In the genomic region with DNA sequence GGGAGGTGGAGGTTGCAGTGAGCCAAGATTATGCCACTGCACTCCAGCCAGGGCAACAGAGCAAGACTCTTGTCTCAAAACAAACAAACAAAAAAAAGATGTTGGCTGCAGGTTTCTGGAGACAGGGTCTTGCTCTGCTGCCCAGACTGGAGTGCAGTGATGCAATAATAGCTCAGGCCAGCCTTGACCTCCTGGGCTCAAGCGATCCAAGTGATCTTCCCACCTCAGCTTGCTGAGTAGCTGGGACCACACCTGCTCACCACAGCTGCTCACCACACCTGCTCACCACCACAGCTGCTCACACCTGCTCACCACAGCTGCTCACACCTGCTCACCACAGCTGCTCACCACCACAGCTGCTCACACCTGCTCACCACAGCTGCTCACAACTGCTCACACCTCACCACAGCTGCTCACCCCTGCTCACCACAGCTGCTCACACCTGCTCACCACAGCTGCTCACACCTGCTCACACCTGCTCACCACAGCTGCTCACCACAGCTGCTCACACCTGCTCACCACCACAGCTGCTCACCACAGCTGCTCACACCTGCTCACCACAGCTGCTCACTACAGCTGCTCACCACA, we compare ENCODE assay signal across 8 cellular contexts. TPM values are rescaled to one million over a fixed set of nuclear protein-coding genes. Genes with fewer than 3 reads are reported as not detected.
A peak's percentile ranks its signal among the peaks of the same experiment; 100 is the strongest.
DNase-seq lines count a peak whose midpoint lies in the region; ATAC-seq and TF ChIP-seq lines count a peak whose summit lies in the region.
"Not testable (repeated sequence)": the region's sequence is repeated elsewhere in the genome, so short reads cannot be mapped to it uniquely, and the experiment has no call there.
"Had no signal": no experiment of that assay in that cellular context is flagged by ENCODE, and none has a peak within 500 bp of the region (broad histone marks: within the 10 kb centered on the region; RNA-seq: fewer than 3 reads in every experiment).

No MANE protein-coding gene starts in this region.

- H3K27me3 Mint-ChIP-seq in Caco-2 (ENCODE audit: insufficient read depth, unreplicated experiment); activated CD4-positive, alpha-beta T cell treated with anti-CD3 and anti-CD28 coated beads, Interleukin-2, amount 10 ng/mL, durations not matched to agents 24 days and 14 days; activated T-helper 17 cell treated with anti-CD3 and anti-CD28 coated beads, Interleukin-2, amount 50 U/mL, for 72 hours; central memory CD8-positive, alpha-beta T cell; stimulated activated memory B cell treated with anti-CD40 and anti-IgM and Interleukin-4, amounts not matched to agents 10 μg/mL and 1 μg/mL and 100 μg/mL, for 72 hours: not testable (repeated sequence)

- H3K4me3 ChIP-seq in Caco-2 (ENCODE audit: low read depth, low read length); OCI-LY7 (ENCODE audit: low read depth, low read length, poor library complexity, severe bottlenecking); lower lobe of right lung: not testable (repeated sequence)

- H2AFZ ChIP-seq in OCI-LY7 (ENCODE audit: low read length), result not testable (repeated sequence)

- not testable (repeated sequence) for H4K20me1 ChIP-seq in OCI-LY7 (ENCODE audit: insufficient read depth, low read length)

- TF ChIP-seq CTCF in Caco-2 (IDR thresholded peaks at IDR 0.05; ENCODE audit: insufficient read depth in 1 of 2, low read depth in 1 of 2, low read length in 1 of 2, severe bottlenecking in 1 of 2, unreplicated experiment in 1 of 2); OCI-LY7 (conservative IDR thresholded peaks at IDR 0.05; ENCODE audit: low read length); lower lobe of right lung (IDR thresholded peaks at IDR 0.05): not testable (repeated sequence)

- not testable (repeated sequence) for BruUV-seq in Caco-2 (replicated peaks; lab: Mats Ljungman, UMichigan); OCI-LY7 (replicated peaks; lab: Mats Ljungman, UMichigan)

- DNase-seq in Caco-2; OCI-LY7 (ENCODE audit: low spot score); activated CD4-positive, alpha-beta T cell treated with anti-CD3 and anti-CD28 coated beads, Interleukin-2, amount 10 ng/mL, durations not matched to agents 24 days and 14 days: not testable (repeated sequence)
- DNase-seq in central memory CD8-positive, alpha-beta T cell (ENCODE audit: low spot score in 2 of 2), result peak in 1 of 2 donors; percentile 34
- DNase-seq in lower lobe of right lung, result peak; percentile 7

- ATAC-seq in activated T-helper 17 cell treated with anti-CD3 and anti-CD28 coated beads, Interleukin-2, amount 50 U/mL, for 72 hours (replicated peaks); lower lobe of right lung; stimulated activated memory B cell treated with anti-CD40 and anti-IgM and Interleukin-4, amounts not matched to agents 10 μg/mL and 1 μg/mL and 100 μg/mL, for 72 hours: not testable (repeated sequence)
- ATAC-seq in central memory CD8-positive, alpha-beta T cell (replicated peaks; ENCODE audit: extremely low read depth, poor library complexity, severe bottlenecking), result peak; percentile 42

- H3K79me2 ChIP-seq in OCI-LY7 (ENCODE audit: insufficient read depth, low read depth, low read length), result not testable (repeated sequence)

- H3K9me3 Mint-ChIP-seq in Caco-2 (ENCODE audit: unreplicated experiment); activated T-helper 17 cell treated with anti-CD3 and anti-CD28 coated beads, Interleukin-2, amount 50 U/mL, for 72 hours; stimulated activated memory B cell treated with anti-CD40 and anti-IgM and Interleukin-4, amounts not matched to agents 10 μg/mL and 1 μg/mL and 100 μg/mL, for 72 hours: not testable (repeated sequence)
- peaks cover 13% of the 10 kb centered on the region for H3K9me3 Mint-ChIP-seq in activated CD4-positive, alpha-beta T cell treated with anti-CD3 and anti-CD28 coated beads, Interleukin-2, amount 10 ng/mL, durations not matched to agents 24 days and 14 days
- H3K9me3 Mint-ChIP-seq in central memory CD8-positive, alpha-beta T cell, result peaks cover 15% of the 10 kb centered on the region

- peaks cover 63% of the 10 kb centered on the region for H3K36me3 Mint-ChIP-seq in Caco-2 (ENCODE audit: insufficient read depth, unreplicated experiment)
- peaks cover 73% of the 10 kb centered on the region for H3K36me3 Mint-ChIP-seq in activated CD4-positive, alpha-beta T cell treated with anti-CD3 and anti-CD28 coated beads, Interleukin-2, amount 10 ng/mL, durations not matched to agents 24 days and 14 days (ENCODE audit: low read depth)
- H3K36me3 Mint-ChIP-seq in activated T-helper 17 cell treated with anti-CD3 and anti-CD28 coated beads, Interleukin-2, amount 50 U/mL, for 72 hours (ENCODE audit: low read depth), result peaks cover 89% of the 10 kb centered on the region
- H3K36me3 Mint-ChIP-seq in central memory CD8-positive, alpha-beta T cell (ENCODE audit: insufficient read depth), result peaks cover 51% of the 10 kb centered on the region
- H3K36me3 Mint-ChIP-seq in stimulated activated memory B cell treated with anti-CD40 and anti-IgM and Interleukin-4, amounts not matched to agents 10 μg/mL and 1 μg/mL and 100 μg/mL, for 72 hours, result peaks cover 79% of the 10 kb centered on the region

- H3K4me3 Mint-ChIP-seq in Caco-2 (ENCODE audit: unreplicated experiment); activated CD4-positive, alpha-beta T cell treated with anti-CD3 and anti-CD28 coated beads, Interleukin-2, amount 10 ng/mL, durations not matched to agents 24 days and 14 days; activated T-helper 17 cell treated with anti-CD3 and anti-CD28 coated beads, Interleukin-2, amount 50 U/mL, for 72 hours; stimulated activated memory B cell treated with anti-CD40 and anti-IgM and Interleukin-4, amounts not matched to agents 10 μg/mL and 1 μg/mL and 100 μg/mL, for 72 hours: not testable (repeated sequence)
- H3K4me3 Mint-ChIP-seq in central memory CD8-positive, alpha-beta T cell, result peak overlapping the region; percentile 81

- CTCF ChIA-PET in Caco-2 (lab: Charles Lee); OCI-LY7 (lab: Charles Lee; ENCODE audit: unreplicated experiment): not testable (repeated sequence)

- peak overlapping the region; percentile 60 for H3K27ac Mint-ChIP-seq in Caco-2 (ENCODE audit: unreplicated experiment)
- H3K27ac Mint-ChIP-seq in activated CD4-positive, alpha-beta T cell treated with anti-CD3 and anti-CD28 coated beads, Interleukin-2, amount 10 ng/mL, durations not matched to agents 24 days and 14 days, result peak overlapping the region; percentile 62
- peak overlapping the region; percentile 81 for H3K27ac Mint-ChIP-seq in activated T-helper 17 cell treated with anti-CD3 and anti-CD28 coated beads, Interleukin-2, amount 50 U/mL, for 72 hours
- H3K27ac Mint-ChIP-seq in central memory CD8-positive, alpha-beta T cell (ENCODE audit: low read depth), result peak overlapping the region; percentile 98
- H3K27ac Mint-ChIP-seq in stimulated activated memory B cell treated with anti-CD40 and anti-IgM and Interleukin-4, amounts not matched to agents 10 μg/mL and 1 μg/mL and 100 μg/mL, for 72 hours, result peak overlapping the region; percentile 55

- intact Hi-C loops in Caco-2 (cut with micrococcal nuclease; ENCODE audit: unreplicated experiment); OCI-LY7 (cut with micrococcal nuclease; ENCODE audit: unreplicated experiment); activated CD4-positive, alpha-beta T cell treated with anti-CD3 and anti-CD28 coated beads, Interleukin-2, amount 10 ng/mL, durations not matched to agents 24 days and 14 days (cut with micrococcal nuclease); lower lobe of right lung (cut with DNase I): not testable (repeated sequence)

- peak overlapping the region; percentile 31 for H3K27ac ChIP-seq in OCI-LY7 (ENCODE audit: low read depth, low read length, poor library complexity, severe bottlenecking)
- not testable (repeated sequence) for H3K27ac ChIP-seq in lower lobe of right lung

- H3K36me3 ChIP-seq in Caco-2 (ENCODE audit: control insufficient read depth, insufficient read depth, low read length), result not testable (repeated sequence)
- peaks cover 67% of the 10 kb centered on the region for H3K36me3 ChIP-seq in OCI-LY7 (ENCODE audit: insufficient read depth, low read length)
- peaks cover 84% of the 10 kb centered on the region for H3K36me3 ChIP-seq in lower lobe of right lung

- H3K9me2 ChIP-seq in OCI-LY7 (ENCODE audit: insufficient read depth, low read length), result not testable (repeated sequence)

- not testable (repeated sequence) for H3K27me3 ChIP-seq in Caco-2 (replicated peaks; ENCODE audit: control insufficient read depth, insufficient read depth, low read length); lower lobe of right lung (ENCODE audit: low read depth)

- POLR2A ChIA-PET in Caco-2 (lab: Charles Lee); OCI-LY7 (lab: Charles Lee): not testable (repeated sequence)

- not testable (repeated sequence) for H3K9me3 ChIP-seq in Caco-2, lower lobe of right lung
- H3K9me3 ChIP-seq in OCI-LY7 (ENCODE audit: low read length), result peaks cover 15% of the 10 kb centered on the region

- H3K4me2 ChIP-seq in OCI-LY7 (ENCODE audit: low read length), result not testable (repeated sequence)

- H3K4me1 Mint-ChIP-seq in Caco-2 (ENCODE audit: low read depth, unreplicated experiment); activated CD4-positive, alpha-beta T cell treated with anti-CD3 and anti-CD28 coated beads, Interleukin-2, amount 10 ng/mL, durations not matched to agents 24 days and 14 days; stimulated activated memory B cell treated with anti-CD40 and anti-IgM and Interleukin-4, amounts not matched to agents 10 μg/mL and 1 μg/mL and 100 μg/mL, for 72 hours: not testable (repeated sequence)
- H3K4me1 Mint-ChIP-seq in activated T-helper 17 cell treated with anti-CD3 and anti-CD28 coated beads, Interleukin-2, amount 50 U/mL, for 72 hours, result peaks cover 15% of the 10 kb centered on the region
- peaks cover 17% of the 10 kb centered on the region for H3K4me1 Mint-ChIP-seq in central memory CD8-positive, alpha-beta T cell

- not testable (repeated sequence) for H3K4me1 ChIP-seq in Caco-2; OCI-LY7 (ENCODE audit: insufficient read depth, low read length, poor library complexity, severe bottlenecking); lower lobe of right lung

RNA-seq across cellular contexts. Expression of gene CPLX1, which starts 30.0 kb away (rescaled TPM):
- total RNA-seq in Caco-2 (2022) (20.5 and 20.9 TPM in 2 replicates), OCI-LY7 (2022) (0.21 and 0.28 TPM in 2 replicates), lower lobe of right lung (3.9 TPM)
- 0.25 and 0.57 TPM in 2 replicates for total RNA-seq in OCI-LY7 (2014; rRNA removed; shearing (Covaris generic))
- 1.0 and 1.7 TPM in 2 replicates for total RNA-seq in activated CD4-positive, alpha-beta T cell treated with anti-CD3 and anti-CD28 coated beads, Interleukin-2, amount 10 ng/mL, durations not matched to agents 24 days and 14 days
- total RNA-seq in activated T-helper 17 cell treated with anti-CD3 and anti-CD28 coated beads, Interleukin-2, amount 50 U/mL, for 72 hours, result 1 to 10 TPM in 1 of 2 donors, under 1 TPM in 1; 0.50 to 3.6 TPM
- total RNA-seq: Daoy had no signal
